In genomic region chr13:27381601-27382000, GRCh38 we compare ENCODE assay signal across 2 cellular contexts.
TF ChIP-seq lines count a peak whose summit lies in the region.

No MANE protein-coding gene starts in this region.

TF ChIP-seq in GM23338, 12 proteins besides CTCF, POLR2A, EP300 and RAD21:
- TF ChIP-seq EZH2 (IDR thresholded peaks at IDR 0.05; ENCODE audit: low read depth, unreplicated experiment): no peak
- TF ChIP-seq REST (IDR thresholded peaks at IDR 0.05; ENCODE audit: unreplicated experiment): no peak
- TF ChIP-seq ETS1 (IDR thresholded peaks at IDR 0.05): no peak
- TF ChIP-seq ZNF462 (CRISPR knock-in tag; IDR thresholded peaks at IDR 0.05): no peak
- no peak for TF ChIP-seq EZH2phosphoT487 (IDR thresholded peaks at IDR 0.05; ENCODE audit: unreplicated experiment)
- TF ChIP-seq ZNF331 (CRISPR knock-in tag; IDR thresholded peaks at IDR 0.05; ENCODE audit: low read depth): no peak
- TF ChIP-seq POLR2AphosphoS5 (IDR thresholded peaks at IDR 0.05; ENCODE audit: low read depth): no peak
- TF ChIP-seq NANOG (IDR thresholded peaks at IDR 0.05; ENCODE audit: borderline replicate concordance): no peak
- no peak for TF ChIP-seq STAT1 (IDR thresholded peaks at IDR 0.05; ENCODE audit: unreplicated experiment)
- TF ChIP-seq JUNB (IDR thresholded peaks at IDR 0.05; ENCODE audit: unreplicated experiment): no peak

TF ChIP-seq in IMR-90, 13 proteins besides CTCF, POLR2A, EP300 and RAD21:
- TF ChIP-seq MAFK (IDR thresholded peaks at IDR 0.05; ENCODE audit: low read depth, low read length) (no peak), BHLHE40 (IDR thresholded peaks at IDR 0.05; ENCODE audit: low read depth, low read length) (no peak), RFX5 (IDR thresholded peaks at IDR 0.05; ENCODE audit: low read depth, low read length) (no peak), CHD1 (IDR thresholded peaks at IDR 0.05; ENCODE audit: low read depth, low read length) (no peak), MXI1 (IDR thresholded peaks at IDR 0.05; ENCODE audit: borderline replicate concordance, low read depth, low read length) (no peak), USF2 (IDR thresholded peaks at IDR 0.05; ENCODE audit: low read depth, low read length) (no peak), CEBPB (IDR thresholded peaks at IDR 0.05; ENCODE audit: low read depth, low read length) (no peak), RCOR1 (IDR thresholded peaks at IDR 0.05; ENCODE audit: insufficient replicate concordance, low read length) (no peak), ELK1 (IDR thresholded peaks at IDR 0.05; ENCODE audit: borderline replicate concordance, low read depth, low read length) (no peak), MAZ (IDR thresholded peaks at IDR 0.05; ENCODE audit: borderline replicate concordance, low read depth, low read length) (no peak), FOS (IDR thresholded peaks at IDR 0.05; ENCODE audit: low read depth, low read length) (no peak), SMC3 (IDR thresholded peaks at IDR 0.05; ENCODE audit: low read depth, low read length) (no peak)
TF ChIP-seq in IMR-90: peak in this region for 0.
